In genomic region chr19:38782212-38782611, GRCh38 we compare ENCODE assay signal across 4 cellular contexts. TPM values are rescaled to one million over a fixed set of nuclear protein-coding genes. Genes with fewer than 3 reads are reported as not detected.
"Had no signal": no experiment of that assay in that cellular context is flagged by ENCODE, and none has a peak within 500 bp of the region (broad histone marks: within the 10 kb centered on the region; RNA-seq: fewer than 3 reads in every experiment).

No MANE protein-coding gene starts in this region.

RNA-seq across cellular contexts. Expression of gene LGALS7B, which starts 6.8 kb away (rescaled TPM):
- total RNA-seq: LHCN-M2, M059J, NCI-H460 had no signal

RNA-seq across cellular contexts. Expression of gene LGALS7, which starts 8.9 kb away (rescaled TPM):
- total RNA-seq: LHCN-M2, M059J, NCI-H460 had no signal

RNA-seq across cellular contexts. Expression of gene LGALS4, which starts 30.5 kb away (rescaled TPM):
- total RNA-seq: LHCN-M2, M059J, MCF 10A, NCI-H460 had no signal

RNA-seq across cellular contexts. Expression of gene CAPN12, which starts 37.9 kb away (rescaled TPM):
- total RNA-seq: LHCN-M2, MCF 10A had no signal
